ENCODE assay signal across 2 cellular contexts in the genomic region with DNA sequence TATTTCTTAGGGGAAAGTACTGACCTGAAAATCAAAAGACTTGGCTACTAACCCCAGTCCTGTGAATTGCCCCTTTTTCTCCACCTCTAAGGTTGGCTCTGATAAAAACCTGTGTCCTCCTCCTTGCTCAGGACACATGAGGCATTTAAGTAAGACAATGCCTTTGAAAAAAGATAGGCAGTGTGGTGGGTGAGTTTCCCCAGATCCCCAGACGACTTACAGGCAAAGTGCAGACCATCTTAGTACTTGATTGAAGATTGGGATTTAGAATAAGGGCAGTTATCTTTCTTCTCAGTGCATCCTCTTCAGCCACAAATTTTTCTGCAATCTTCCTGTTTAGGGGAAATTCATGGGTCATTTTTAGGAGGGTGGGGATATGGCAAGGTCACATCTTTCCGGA.
TF ChIP-seq lines count a peak whose summit lies in the region.

No MANE protein-coding gene starts in this region.

TF ChIP-seq in WTC11, 78 proteins besides CTCF, POLR2A, EP300 and RAD21 (continued from another document and continues in another):
- TF ChIP-seq, protein P1, sequence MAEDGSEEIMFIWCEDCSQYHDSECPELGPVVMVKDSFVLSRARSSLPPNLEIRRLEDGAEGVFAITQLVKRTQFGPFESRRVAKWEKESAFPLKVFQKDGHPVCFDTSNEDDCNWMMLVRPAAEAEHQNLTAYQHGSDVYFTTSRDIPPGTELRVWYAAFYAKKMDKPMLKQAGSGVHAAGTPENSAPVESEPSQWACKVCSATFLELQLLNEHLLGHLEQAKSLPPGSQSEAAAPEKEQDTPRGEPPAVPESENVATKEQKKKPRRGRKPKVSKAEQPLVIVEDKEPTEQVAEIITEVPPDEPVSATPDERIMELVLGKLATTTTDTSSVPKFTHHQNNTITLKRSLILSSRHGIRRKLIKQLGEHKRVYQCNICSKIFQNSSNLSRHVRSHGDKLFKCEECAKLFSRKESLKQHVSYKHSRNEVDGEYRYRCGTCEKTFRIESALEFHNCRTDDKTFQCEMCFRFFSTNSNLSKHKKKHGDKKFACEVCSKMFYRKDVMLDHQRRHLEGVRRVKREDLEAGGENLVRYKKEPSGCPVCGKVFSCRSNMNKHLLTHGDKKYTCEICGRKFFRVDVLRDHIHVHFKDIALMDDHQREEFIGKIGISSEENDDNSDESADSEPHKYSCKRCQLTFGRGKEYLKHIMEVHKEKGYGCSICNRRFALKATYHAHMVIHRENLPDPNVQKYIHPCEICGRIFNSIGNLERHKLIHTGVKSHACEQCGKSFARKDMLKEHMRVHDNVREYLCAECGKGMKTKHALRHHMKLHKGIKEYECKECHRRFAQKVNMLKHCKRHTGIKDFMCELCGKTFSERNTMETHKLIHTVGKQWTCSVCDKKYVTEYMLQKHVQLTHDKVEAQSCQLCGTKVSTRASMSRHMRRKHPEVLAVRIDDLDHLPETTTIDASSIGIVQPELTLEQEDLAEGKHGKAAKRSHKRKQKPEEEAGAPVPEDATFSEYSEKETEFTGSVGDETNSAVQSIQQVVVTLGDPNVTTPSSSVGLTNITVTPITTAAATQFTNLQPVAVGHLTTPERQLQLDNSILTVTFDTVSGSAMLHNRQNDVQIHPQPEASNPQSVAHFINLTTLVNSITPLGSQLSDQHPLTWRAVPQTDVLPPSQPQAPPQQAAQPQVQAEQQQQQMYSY (CRISPR knock-in tag; IDR thresholded peaks at IDR 0.05) = no peak
- no peak for TF ChIP-seq ZNF121 (CRISPR knock-in tag; IDR thresholded peaks at IDR 0.05)
- no peak for TF ChIP-seq ZNF232 (CRISPR knock-in tag; IDR thresholded peaks at IDR 0.05)
- TF ChIP-seq, protein P2, sequence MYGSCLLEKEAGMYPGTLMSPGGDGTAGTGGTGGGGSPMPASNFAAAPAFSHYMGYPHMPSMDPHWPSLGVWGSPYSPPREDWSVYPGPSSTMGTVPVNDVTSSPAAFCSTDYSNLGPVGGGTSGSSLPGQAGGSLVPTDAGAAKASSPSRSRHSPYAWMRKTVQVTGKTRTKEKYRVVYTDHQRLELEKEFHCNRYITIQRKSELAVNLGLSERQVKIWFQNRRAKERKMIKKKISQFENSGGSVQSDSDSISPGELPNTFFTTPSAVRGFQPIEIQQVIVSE (CRISPR knock-in tag; IDR thresholded peaks at IDR 0.05; ENCODE audit: borderline replicate concordance) = no peak
- TF ChIP-seq FOXK1 (CRISPR knock-in tag; IDR thresholded peaks at IDR 0.05) = no peak
- TF ChIP-seq, protein P3, sequence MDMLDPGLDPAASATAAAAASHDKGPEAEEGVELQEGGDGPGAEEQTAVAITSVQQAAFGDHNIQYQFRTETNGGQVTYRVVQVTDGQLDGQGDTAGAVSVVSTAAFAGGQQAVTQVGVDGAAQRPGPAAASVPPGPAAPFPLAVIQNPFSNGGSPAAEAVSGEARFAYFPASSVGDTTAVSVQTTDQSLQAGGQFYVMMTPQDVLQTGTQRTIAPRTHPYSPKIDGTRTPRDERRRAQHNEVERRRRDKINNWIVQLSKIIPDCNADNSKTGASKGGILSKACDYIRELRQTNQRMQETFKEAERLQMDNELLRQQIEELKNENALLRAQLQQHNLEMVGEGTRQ (CRISPR knock-in tag; IDR thresholded peaks at IDR 0.05) = no peak
- TF ChIP-seq, protein P4, sequence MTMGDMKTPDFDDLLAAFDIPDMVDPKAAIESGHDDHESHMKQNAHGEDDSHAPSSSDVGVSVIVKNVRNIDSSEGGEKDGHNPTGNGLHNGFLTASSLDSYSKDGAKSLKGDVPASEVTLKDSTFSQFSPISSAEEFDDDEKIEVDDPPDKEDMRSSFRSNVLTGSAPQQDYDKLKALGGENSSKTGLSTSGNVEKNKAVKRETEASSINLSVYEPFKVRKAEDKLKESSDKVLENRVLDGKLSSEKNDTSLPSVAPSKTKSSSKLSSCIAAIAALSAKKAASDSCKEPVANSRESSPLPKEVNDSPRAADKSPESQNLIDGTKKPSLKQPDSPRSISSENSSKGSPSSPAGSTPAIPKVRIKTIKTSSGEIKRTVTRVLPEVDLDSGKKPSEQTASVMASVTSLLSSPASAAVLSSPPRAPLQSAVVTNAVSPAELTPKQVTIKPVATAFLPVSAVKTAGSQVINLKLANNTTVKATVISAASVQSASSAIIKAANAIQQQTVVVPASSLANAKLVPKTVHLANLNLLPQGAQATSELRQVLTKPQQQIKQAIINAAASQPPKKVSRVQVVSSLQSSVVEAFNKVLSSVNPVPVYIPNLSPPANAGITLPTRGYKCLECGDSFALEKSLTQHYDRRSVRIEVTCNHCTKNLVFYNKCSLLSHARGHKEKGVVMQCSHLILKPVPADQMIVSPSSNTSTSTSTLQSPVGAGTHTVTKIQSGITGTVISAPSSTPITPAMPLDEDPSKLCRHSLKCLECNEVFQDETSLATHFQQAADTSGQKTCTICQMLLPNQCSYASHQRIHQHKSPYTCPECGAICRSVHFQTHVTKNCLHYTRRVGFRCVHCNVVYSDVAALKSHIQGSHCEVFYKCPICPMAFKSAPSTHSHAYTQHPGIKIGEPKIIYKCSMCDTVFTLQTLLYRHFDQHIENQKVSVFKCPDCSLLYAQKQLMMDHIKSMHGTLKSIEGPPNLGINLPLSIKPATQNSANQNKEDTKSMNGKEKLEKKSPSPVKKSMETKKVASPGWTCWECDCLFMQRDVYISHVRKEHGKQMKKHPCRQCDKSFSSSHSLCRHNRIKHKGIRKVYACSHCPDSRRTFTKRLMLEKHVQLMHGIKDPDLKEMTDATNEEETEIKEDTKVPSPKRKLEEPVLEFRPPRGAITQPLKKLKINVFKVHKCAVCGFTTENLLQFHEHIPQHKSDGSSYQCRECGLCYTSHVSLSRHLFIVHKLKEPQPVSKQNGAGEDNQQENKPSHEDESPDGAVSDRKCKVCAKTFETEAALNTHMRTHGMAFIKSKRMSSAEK (CRISPR knock-in tag; IDR thresholded peaks at IDR 0.05; ENCODE audit: borderline replicate concordance) = no peak
- TF ChIP-seq, protein P5, sequence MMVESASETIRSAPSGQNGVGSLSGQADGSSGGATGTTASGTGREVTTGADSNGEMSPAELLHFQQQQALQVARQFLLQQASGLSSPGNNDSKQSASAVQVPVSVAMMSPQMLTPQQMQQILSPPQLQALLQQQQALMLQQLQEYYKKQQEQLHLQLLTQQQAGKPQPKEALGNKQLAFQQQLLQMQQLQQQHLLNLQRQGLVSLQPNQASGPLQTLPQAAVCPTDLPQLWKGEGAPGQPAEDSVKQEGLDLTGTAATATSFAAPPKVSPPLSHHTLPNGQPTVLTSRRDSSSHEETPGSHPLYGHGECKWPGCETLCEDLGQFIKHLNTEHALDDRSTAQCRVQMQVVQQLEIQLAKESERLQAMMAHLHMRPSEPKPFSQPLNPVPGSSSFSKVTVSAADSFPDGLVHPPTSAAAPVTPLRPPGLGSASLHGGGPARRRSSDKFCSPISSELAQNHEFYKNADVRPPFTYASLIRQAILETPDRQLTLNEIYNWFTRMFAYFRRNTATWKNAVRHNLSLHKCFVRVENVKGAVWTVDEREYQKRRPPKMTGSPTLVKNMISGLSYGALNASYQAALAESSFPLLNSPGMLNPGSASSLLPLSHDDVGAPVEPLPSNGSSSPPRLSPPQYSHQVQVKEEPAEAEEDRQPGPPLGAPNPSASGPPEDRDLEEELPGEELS (CRISPR knock-in tag; IDR thresholded peaks at IDR 0.05) = no peak
- no peak for TF ChIP-seq ZNF219 (CRISPR knock-in tag; IDR thresholded peaks at IDR 0.05; ENCODE audit: borderline replicate concordance)
- no peak for TF ChIP-seq KAT7 (CRISPR knock-in tag; IDR thresholded peaks at IDR 0.05; ENCODE audit: borderline replicate concordance)

TF ChIP-seq in SK-N-SH treated with all-trans-retinoic acid at 6 μM for 48 hours, 23 proteins besides CTCF, POLR2A, EP300 and RAD21 (continued from another document):
- TF ChIP-seq, protein P6, sequence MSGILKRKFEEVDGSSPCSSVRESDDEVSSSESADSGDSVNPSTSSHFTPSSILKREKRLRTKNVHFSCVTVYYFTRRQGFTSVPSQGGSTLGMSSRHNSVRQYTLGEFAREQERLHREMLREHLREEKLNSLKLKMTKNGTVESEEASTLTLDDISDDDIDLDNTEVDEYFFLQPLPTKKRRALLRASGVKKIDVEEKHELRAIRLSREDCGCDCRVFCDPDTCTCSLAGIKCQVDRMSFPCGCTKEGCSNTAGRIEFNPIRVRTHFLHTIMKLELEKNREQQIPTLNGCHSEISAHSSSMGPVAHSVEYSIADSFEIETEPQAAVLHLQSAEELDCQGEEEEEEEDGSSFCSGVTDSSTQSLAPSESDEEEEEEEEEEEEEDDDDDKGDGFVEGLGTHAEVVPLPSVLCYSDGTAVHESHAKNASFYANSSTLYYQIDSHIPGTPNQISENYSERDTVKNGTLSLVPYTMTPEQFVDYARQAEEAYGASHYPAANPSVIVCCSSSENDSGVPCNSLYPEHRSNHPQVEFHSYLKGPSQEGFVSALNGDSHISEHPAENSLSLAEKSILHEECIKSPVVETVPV (CRISPR knock-in tag; IDR thresholded peaks at IDR 0.05) = no peak
